9 cellular contexts compared by ENCODE assay signal in the genomic region with DNA sequence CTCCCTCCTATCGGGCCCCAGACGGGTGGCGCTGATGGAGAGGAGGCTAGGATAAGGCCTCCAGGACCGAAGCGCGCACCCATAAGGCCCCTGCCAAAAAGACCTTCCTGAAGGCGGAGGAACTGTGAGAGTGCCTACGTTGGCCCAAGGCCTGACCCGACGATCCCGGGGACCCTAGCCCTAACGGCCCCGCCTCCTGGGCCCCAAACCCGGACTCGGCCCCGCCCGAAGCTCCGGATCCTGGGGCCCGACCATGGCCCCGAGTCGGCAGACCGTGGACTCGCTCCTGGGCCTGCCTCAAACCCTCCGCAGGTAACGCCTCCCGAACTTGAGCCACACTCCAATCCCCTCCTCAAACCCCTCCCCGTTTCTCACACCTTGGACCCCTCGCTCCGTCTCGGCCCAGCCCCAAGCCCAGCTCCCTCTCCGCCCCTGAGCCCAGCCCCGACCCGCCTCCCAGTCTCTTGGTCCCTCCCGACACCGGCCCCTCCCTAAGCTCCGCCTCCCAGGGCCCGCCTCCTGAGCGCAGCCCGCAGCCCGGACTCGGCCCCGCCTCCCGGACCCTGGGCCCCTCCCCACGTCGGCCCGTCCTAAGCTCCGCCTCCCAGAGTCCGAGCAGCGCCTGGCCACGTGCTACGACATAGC. TPM values are rescaled to one million over a fixed set of nuclear protein-coding genes. Genes with fewer than 3 reads are reported as not detected.
DNase-seq lines count a peak whose midpoint lies in the region; ATAC-seq and TF ChIP-seq lines count a peak whose summit lies in the region.
"Not testable (repeated sequence)": the region's sequence is repeated elsewhere in the genome, so short reads cannot be mapped to it uniquely, and the experiment has no call there.
"Had no signal": no experiment of that assay in that cellular context is flagged by ENCODE, and none has a peak within 500 bp of the region (broad histone marks: within the 10 kb centered on the region; RNA-seq: fewer than 3 reads in every experiment).

No MANE protein-coding gene starts in this region.

- peak; percentile 11 for ATAC-seq in HG02571 (IDR thresholded peaks at IDR 0.05; ENCODE audit: unreplicated experiment)

- H3K36me3 ChIP-seq in MM.1S (replicated peaks; ENCODE audit: insufficient read depth, low read length); hepatocyte (replicated peaks; ENCODE audit: insufficient read depth, low read depth); neutrophil; uterus: not testable (repeated sequence)

- peak overlapping the region; percentile 89; the same call in 1 of the 2 replicates for H3K9ac ChIP-seq in MM.1S (ENCODE audit: low read length)

- peak; percentile 36 for DNase-seq in GM04504 (ENCODE audit: low read depth)
- peak; percentile 75 for DNase-seq in MM.1S
- peak; percentile 68 for DNase-seq in SW480 (ENCODE audit: low spot score)
- peak; percentile 90 for DNase-seq in cerebellar cortex (ENCODE audit: low spot score)
- peak; percentile 93 for DNase-seq in hepatocyte (ENCODE audit: low spot score)
- DNase-seq in uterus = not testable (repeated sequence)

- intact Hi-C loops in uterus (cut with DNase I; ENCODE audit: low total_unique reads) = not testable (repeated sequence)

- H3K4me3 ChIP-seq in MM.1S (ENCODE audit: low read length) (peak overlapping the region; percentile 80), hepatocyte (peak overlapping the region; percentile 20), neutrophil (ENCODE audit: low read depth in 1 of 2, low read length in 1 of 2) (peak overlapping the region; percentile 63 to 71), uterus (peak overlapping the region; percentile 73 to 85)

- WGBS in hepatocyte (ENCODE audit: low lambda C conversion rate, missing lambda C conversion rate) = under 1% methylated on average over 38 of the region's 51 CpGs

- peaks cover 14% of the 10 kb centered on the region for H3F3A ChIP-seq in MM.1S (ENCODE audit: insufficient read depth, low read length)

- TF ChIP-seq CTCF in MM.1S (IDR thresholded peaks at IDR 0.05; ENCODE audit: low read length); hepatocyte (IDR thresholded peaks at IDR 0.05; ENCODE audit: poor library complexity); neutrophil (IDR thresholded peaks at IDR 0.05); uterus (IDR thresholded peaks at IDR 0.05): not testable (repeated sequence)

- peak; percentile 80 for TF ChIP-seq POLR2A in uterus (IDR thresholded peaks at IDR 0.05)

- peak overlapping the region; percentile 78 for H2AFZ ChIP-seq in MM.1S (ENCODE audit: low read length)
- peak overlapping the region; percentile 63 for H2AFZ ChIP-seq in hepatocyte

- H3K9me2 ChIP-seq in MM.1S (replicated peaks; ENCODE audit: insufficient read depth, low read length); hepatocyte (replicated peaks; ENCODE audit: insufficient read depth): not testable (repeated sequence)

- not testable (repeated sequence) for H3K79me2 ChIP-seq in MM.1S (ENCODE audit: low read length); hepatocyte

- H4K20me1 ChIP-seq in MM.1S (ENCODE audit: insufficient read depth, low read length); hepatocyte (ENCODE audit: insufficient read depth, poor library complexity, severe bottlenecking): not testable (repeated sequence)

- not testable (repeated sequence) for H3K27me3 ChIP-seq in MM.1S (replicated peaks; ENCODE audit: insufficient read depth, low read length); hepatocyte; neutrophil; uterus

- H3K27ac ChIP-seq in MM.1S (ENCODE audit: low read length) = peak overlapping the region; percentile 84; the same call in 1 of the 2 replicates
- peak overlapping the region; percentile 87 for H3K27ac ChIP-seq in hepatocyte
- H3K27ac ChIP-seq in neutrophil = peak overlapping the region; percentile 80
- peak overlapping the region; percentile 85 to 97 for H3K27ac ChIP-seq in uterus

- H3K4me2 ChIP-seq in MM.1S (ENCODE audit: low read depth, low read length) (peak overlapping the region; percentile 69), hepatocyte (peak overlapping the region; percentile 78)

- H3K4me1 ChIP-seq in MM.1S (ENCODE audit: low read length) (peaks cover 15% of the 10 kb centered on the region), neutrophil (ENCODE audit: control insufficient read depth in 1 of 2, insufficient read depth in 1 of 2, low read depth in 1 of 2, low read length in 1 of 2) (peaks cover 3 to 11% of the 10 kb centered on the region in 2 experiments)
- not testable (repeated sequence) for H3K4me1 ChIP-seq in hepatocyte (ENCODE audit: insufficient read depth); uterus

- not testable (repeated sequence) for H3K9me3 ChIP-seq in MM.1S (replicated peaks; ENCODE audit: insufficient read depth, low read length); hepatocyte (ENCODE audit: low read depth); neutrophil; uterus

RNA-seq across cellular contexts. Expression of a gene that starts 46.5 kb away (rescaled TPM):
- total RNA-seq in hepatocyte (not detected in 2 replicates), uterus (not detected)
- polyA plus RNA-seq in hepatocyte = not detected in 2 replicates
- total RNA-seq: subcutaneous adipose tissue had no signal

Comparison
In these comparisons a context has a peak if more than half of its experiments do, and no peak if none do; other contexts are left out.
1. H3K4me3 ChIP-seq: peak in every context shown above with its lines; median percentile 80 in MM.1S; 79 in uterus; 67 in neutrophil; 20 in hepatocyte.